ENCODE assay signal across 8 cellular contexts in genomic region chr1:53860967-53861411, GRCh38. TPM values are rescaled to one million over a fixed set of nuclear protein-coding genes. Genes with fewer than 3 reads are reported as not detected.
A peak's percentile ranks its signal among the peaks of the same experiment; 100 is the strongest.
DNase-seq lines count a peak whose midpoint lies in the region; ATAC-seq, FAIRE-seq and TF ChIP-seq lines count a peak whose summit lies in the region.

No MANE protein-coding gene starts in this region.

- ATAC-seq in GM18498 (IDR thresholded peaks at IDR 0.05; ENCODE audit: unreplicated experiment): peak; percentile 48

- FAIRE-seq in bronchial epithelial cell (lab: Jason Lieb, UNC): no peak

- peak; percentile 15 for DNase-seq in AG09319 (ENCODE audit: extremely low read depth, low read depth)
- peak; percentile 52 for DNase-seq in NCI-H146 (lab: John Stamatoyannopoulos, UW)
- DNase-seq in T-helper 9 cell: peak; percentile 15
- DNase-seq in bronchial epithelial cell (ENCODE audit: low read depth): peak; percentile 49
- DNase-seq in kidney tubule cell (ENCODE audit: low spot score): peak; percentile 60
- peak; percentile 50 for DNase-seq in stimulated activated CD8-positive, alpha-beta memory T cell treated with anti-CD3 and anti-CD28 coated beads, Interleukin-4, amount 100 ng/mL, for 48 hours
- DNase-seq in posterior vena cava (ENCODE audit: low spot score): no peak

- H3K36me3 ChIP-seq in bronchial epithelial cell (ENCODE audit: control insufficient read depth, insufficient read depth, low read length): peaks cover 19% of the 10 kb centered on the region

- no peaks in the 10 kb centered on the region for H3K27me3 ChIP-seq in bronchial epithelial cell (ENCODE audit: control insufficient read depth, insufficient read depth, low read length)

- H3K4me3 ChIP-seq in bronchial epithelial cell (ENCODE audit: low read depth, low read length): no peak overlapping the region

- TF ChIP-seq CTCF in AG09319 (IDR thresholded peaks at IDR 0.05; ENCODE audit: low read depth, low read length): peak; percentile 80
- TF ChIP-seq CTCF in bronchial epithelial cell (IDR thresholded peaks at IDR 0.05; ENCODE audit: insufficient read depth, low read length, severe bottlenecking): peak; percentile 87

- intact Hi-C loops in posterior vena cava (cut with DNase I): no loop called here

RNA-seq across cellular contexts. Expression of gene NDC1, which starts 22.9 kb away (rescaled TPM):
- total RNA-seq in bronchial epithelial cell (8.3 and 16.1 TPM in 2 replicates), posterior vena cava (1 to 10 TPM; 6.0 to 6.9 TPM)

RNA-seq across cellular contexts. Expression of gene YIPF1, which starts 28.6 kb away (rescaled TPM):
- 18.7 and 28.4 TPM in 2 replicates for total RNA-seq in bronchial epithelial cell
- 10 to 100 TPM; 13.8 to 15.1 TPM for total RNA-seq in posterior vena cava

RNA-seq across cellular contexts. Expression of gene DIO1, which starts 33.0 kb away (rescaled TPM):
- not detected in 2 replicates for total RNA-seq in bronchial epithelial cell
- total RNA-seq in posterior vena cava: not detected
